Comparison of ENCODE assay signal across 8 cellular contexts in the genomic region with DNA sequence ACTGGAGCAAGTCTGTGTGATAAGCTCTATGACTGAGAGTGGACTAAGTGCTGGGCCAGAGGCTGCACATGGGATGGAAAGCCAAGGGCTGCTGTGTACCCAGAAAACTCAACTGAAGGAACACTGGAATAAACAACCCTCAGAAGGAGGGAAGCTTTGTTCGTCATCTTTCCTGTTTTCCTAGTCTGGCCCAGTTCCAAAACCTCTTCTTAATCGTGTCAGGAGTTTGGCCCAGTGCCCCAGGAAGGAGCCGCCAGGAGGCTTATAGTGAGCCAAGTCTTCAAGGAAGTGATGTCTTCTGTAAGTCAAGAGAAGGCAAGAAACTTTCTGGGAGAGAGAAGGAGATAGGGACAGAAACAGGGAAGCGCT. TPM values are rescaled to one million over a fixed set of nuclear protein-coding genes. Genes with fewer than 3 reads are reported as not detected.
A peak's percentile ranks its signal among the peaks of the same experiment; 100 is the strongest.
DNase-seq lines count a peak whose midpoint lies in the region; ATAC-seq, FAIRE-seq and TF ChIP-seq lines count a peak whose summit lies in the region.
"Had no signal": no experiment of that assay in that cellular context is flagged by ENCODE, and none has a peak within 500 bp of the region (broad histone marks: within the 10 kb centered on the region; RNA-seq: fewer than 3 reads in every experiment).

No MANE protein-coding gene starts in this region.

- intact Hi-C loops in tibial artery (cut with DNase I; ENCODE audit: low total_unique reads): no loop called here

- H3K4me1 Mint-ChIP-seq in stimulated activated memory B cell treated with anti-CD40 and anti-IgM and Interleukin-4, amounts not matched to agents 10 μg/mL and 1 μg/mL and 100 μg/mL, for 72 hours: peaks cover 25% of the 10 kb centered on the region

- no peak overlapping the region for H3K4me3 ChIP-seq in right atrium auricular region
- no peak overlapping the region for H3K4me3 ChIP-seq in tibial artery

- H3K9me3 ChIP-seq in right atrium auricular region (no peaks in the 10 kb centered on the region), tibial artery (no peaks in the 10 kb centered on the region)

- TF ChIP-seq CTCF in VCaP (conservative IDR thresholded peaks at IDR 0.05): no peak
- TF ChIP-seq CTCF in right atrium auricular region (IDR thresholded peaks at IDR 0.05): no peak
- TF ChIP-seq CTCF in tibial artery (IDR thresholded peaks at IDR 0.05): no peak

- no peaks in the 10 kb centered on the region for H3K36me3 ChIP-seq in right atrium auricular region
- H3K36me3 ChIP-seq in tibial artery: no peaks in the 10 kb centered on the region

- no peaks in the 10 kb centered on the region for H3K27me3 Mint-ChIP-seq in stimulated activated memory B cell treated with anti-CD40 and anti-IgM and Interleukin-4, amounts not matched to agents 10 μg/mL and 1 μg/mL and 100 μg/mL, for 72 hours
- H3K27me3 Mint-ChIP-seq: naive B cell had no signal

- ATAC-seq in stimulated activated memory B cell treated with anti-CD40 and anti-IgM and Interleukin-4, amounts not matched to agents 10 μg/mL and 1 μg/mL and 100 μg/mL, for 72 hours: no peak
- ATAC-seq in HG03432 (IDR thresholded peaks at IDR 0.05; ENCODE audit: unreplicated experiment): no peak

- no peaks in the 10 kb centered on the region for H3K9me3 Mint-ChIP-seq in stimulated activated memory B cell treated with anti-CD40 and anti-IgM and Interleukin-4, amounts not matched to agents 10 μg/mL and 1 μg/mL and 100 μg/mL, for 72 hours

- H3K27ac Mint-ChIP-seq in stimulated activated memory B cell treated with anti-CD40 and anti-IgM and Interleukin-4, amounts not matched to agents 10 μg/mL and 1 μg/mL and 100 μg/mL, for 72 hours: no peak overlapping the region

- no peaks in the 10 kb centered on the region for H3K36me3 Mint-ChIP-seq in stimulated activated memory B cell treated with anti-CD40 and anti-IgM and Interleukin-4, amounts not matched to agents 10 μg/mL and 1 μg/mL and 100 μg/mL, for 72 hours
- H3K36me3 Mint-ChIP-seq: naive B cell had no signal

- H3K27ac ChIP-seq in VCaP: peak overlapping the region; percentile 52
- peak overlapping the region; percentile 69 to 74 for H3K27ac ChIP-seq in right atrium auricular region
- H3K27ac ChIP-seq in tibial artery: peak overlapping the region in 1 of 2 donors; percentile 3

- H3K4me3 Mint-ChIP-seq in stimulated activated memory B cell treated with anti-CD40 and anti-IgM and Interleukin-4, amounts not matched to agents 10 μg/mL and 1 μg/mL and 100 μg/mL, for 72 hours: no peak overlapping the region
- H3K4me3 Mint-ChIP-seq: naive B cell had no signal

- DNase-seq in HTR-8/SVneo (ENCODE audit: insufficient read length, low spot score) (peak; percentile 84), right atrium auricular region (ENCODE audit: low spot score) (peak; percentile 94), tibial artery (peak; percentile 90 to 93), NAMALWA (ENCODE audit: low spot score) (no peak)
- DNase-seq: naive B cell had no signal

- H3K27me3 ChIP-seq in right atrium auricular region (no peaks in the 10 kb centered on the region), tibial artery (no peaks in the 10 kb centered on the region)

- FAIRE-seq in HTR-8/SVneo (lab: Jason Lieb, UNC): no peak

- H3K4me1 ChIP-seq in right atrium auricular region (peaks cover 0 to 48% of the 10 kb centered on the region in 2 donors), tibial artery (peaks cover 0 to 19% (median 7%) of the 10 kb centered on the region in 4 donors)

RNA-seq across cellular contexts. Expression of a gene that starts 23.3 kb away (rescaled TPM):
- 10 to 100 TPM; 19.7 to 21.2 TPM for total RNA-seq in right atrium auricular region
